ENCODE assay signal across 8 cellular contexts in genomic region chrX:64205735-64206491, GRCh38. TPM values are rescaled to one million over a fixed set of nuclear protein-coding genes. Genes with fewer than 3 reads are reported as not detected.
DNase-seq lines count a peak whose midpoint lies in the region; TF ChIP-seq lines count a peak whose summit lies in the region.

No MANE protein-coding gene starts in this region.

- H3K27me3 Mint-ChIP-seq in neural progenitor cell (ENCODE audit: insufficient read depth, low read depth) = no peaks in the 10 kb centered on the region

- DNase-seq in H4 (ENCODE audit: low spot score) (peak; percentile 90), LoVo (ENCODE audit: low spot score) (peak; percentile 79), activated gamma-delta T cell (lab: John Stamatoyannopoulos, UW) (peak; percentile 69), fibroblast of villous mesenchyme (ENCODE audit: low read depth) (peak; percentile 92), neural progenitor cell (ENCODE audit: low spot score) (peak; percentile 90)

- H3K9ac ChIP-seq in ES-I3 (ENCODE audit: low read depth, low read length) (peak overlapping the region; percentile 66; the same call in 1 of the 2 replicates), neural progenitor cell (no peak overlapping the region), stomach smooth muscle (ENCODE audit: low read length in 2 of 2) (peak overlapping the region; percentile 76 to 87)

- no peaks in the 10 kb centered on the region for H3K36me3 Mint-ChIP-seq in neural progenitor cell

- H4K20me1 ChIP-seq in neural progenitor cell (ENCODE audit: low read depth) = peaks cover 4% of the 10 kb centered on the region

- peaks cover 22% of the 10 kb centered on the region for H3K4me1 Mint-ChIP-seq in neural progenitor cell

- TF ChIP-seq CTCF in fibroblast of villous mesenchyme (IDR thresholded peaks at IDR 0.05; ENCODE audit: insufficient read depth, low read depth, low read length) (peak; percentile 9), neural progenitor cell (IDR thresholded peaks at IDR 0.05) (peak; percentile 17)

- H3K4me3 Mint-ChIP-seq in neural progenitor cell = peak overlapping the region; percentile 86

- H2AFZ ChIP-seq in neural progenitor cell (replicated peaks) = no peak overlapping the region

- H3K9me3 Mint-ChIP-seq in neural progenitor cell = peaks cover 10% of the 10 kb centered on the region

- no peaks in the 10 kb centered on the region for H3K9me3 ChIP-seq in ES-I3 (ENCODE audit: control insufficient read depth, insufficient read depth, low read length)
- no peaks in the 10 kb centered on the region for H3K9me3 ChIP-seq in neural progenitor cell (ENCODE audit: low read depth)
- no peaks in the 10 kb centered on the region for H3K9me3 ChIP-seq in stomach smooth muscle (ENCODE audit: control insufficient read depth in 2 of 2, low read length in 2 of 2)

- H3F3A ChIP-seq in neural progenitor cell (ENCODE audit: low read depth) = peaks cover 9% of the 10 kb centered on the region

- H3K27me3 ChIP-seq in neural progenitor cell = peaks cover 7% of the 10 kb centered on the region
- H3K27me3 ChIP-seq in stomach smooth muscle (ENCODE audit: control insufficient read depth in 1 of 2, insufficient read depth in 2 of 2, low read length in 2 of 2) = peaks cover 0 to 2% of the 10 kb centered on the region in 2 donors

- peak overlapping the region; percentile 46 for H3K27ac ChIP-seq in neural progenitor cell
- H3K27ac ChIP-seq in stomach smooth muscle (ENCODE audit: low read length) = peak overlapping the region; percentile 85

- peak; percentile 60 for TF ChIP-seq POLR2A in Raji (IDR thresholded peaks at IDR 0.05; ENCODE audit: insufficient read depth, low read depth, low read length)

- H3K27ac Mint-ChIP-seq in neural progenitor cell = no peak overlapping the region

- peak overlapping the region; percentile 79 for H3K4me2 ChIP-seq in neural progenitor cell

- H3K4me1 ChIP-seq in ES-I3 (ENCODE audit: insufficient read depth, low read length) (no peaks in the 10 kb centered on the region), neural progenitor cell (no peaks in the 10 kb centered on the region), stomach smooth muscle (ENCODE audit: control insufficient read depth, insufficient read depth, low read length) (peaks cover 40% of the 10 kb centered on the region)

- H3K79me2 ChIP-seq in neural progenitor cell (ENCODE audit: low read depth) = no peaks in the 10 kb centered on the region

- H3K36me3 ChIP-seq in ES-I3 (ENCODE audit: insufficient read depth, low read length) (no peaks in the 10 kb centered on the region), neural progenitor cell (no peaks in the 10 kb centered on the region), stomach smooth muscle (ENCODE audit: control insufficient read depth in 2 of 2, insufficient read depth in 2 of 2, low read length in 2 of 2) (no peaks in the 10 kb centered on the region)

- H3K4me3 ChIP-seq in fibroblast of villous mesenchyme (ENCODE audit: low read depth, low read length) (peak overlapping the region; percentile 64), neural progenitor cell (peak overlapping the region; percentile 58), stomach smooth muscle (ENCODE audit: low read length in 2 of 2) (peak overlapping the region; percentile 72 to 78)

RNA-seq across cellular contexts. Expression of gene AMER1, which starts 0.4 kb away (rescaled TPM):
- total RNA-seq in H4 (2014; rRNA removed; shearing (Covaris generic)) = 3.4 and 4.9 TPM in 2 replicates
- total RNA-seq in fibroblast of villous mesenchyme (1.7 and 1.9 TPM in 2 replicates), neural progenitor cell (ENCODE audit: low replicate concordance) (6.7 and 7.8 TPM in 2 replicates)

RNA-seq across cellular contexts. Expression of gene ASB12, which starts 24.5 kb away (rescaled TPM):
- not detected in 2 replicates for total RNA-seq in H4 (2014; rRNA removed; shearing (Covaris generic))
- total RNA-seq in fibroblast of villous mesenchyme (not detected in 2 replicates), neural progenitor cell (ENCODE audit: low replicate concordance) (0.19 TPM in 1 of 2 replicates, not detected in the other)

Comparison
In these comparisons a context has a peak if more than half of its experiments do, and no peak if none do; other contexts are left out.
1. Peak in every context shown above with its lines: DNase-seq, H3K4me3 ChIP-seq and H3K27ac ChIP-seq.